In the genomic region with DNA sequence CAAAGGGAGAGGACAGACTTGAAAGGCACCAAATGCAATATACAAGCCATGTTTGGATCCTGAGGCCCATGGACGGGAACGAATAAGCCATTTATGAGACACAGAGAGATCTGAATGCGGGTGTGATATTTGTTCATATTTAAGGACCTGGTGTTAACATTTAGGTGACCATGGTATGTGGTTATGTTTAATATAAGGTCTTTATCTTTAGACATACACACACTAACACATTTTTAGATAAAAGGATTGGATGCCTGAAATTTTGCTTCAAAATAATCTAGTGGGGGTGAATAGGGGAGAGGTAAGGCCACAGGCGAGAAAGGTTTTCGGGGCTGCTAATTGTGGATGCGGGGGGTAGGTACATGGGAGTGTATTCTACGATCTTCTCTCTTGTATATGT, we compare ENCODE assay signal across 18 cellular contexts. TPM values are rescaled to one million over a fixed set of nuclear protein-coding genes. Genes with fewer than 3 reads are reported as not detected.
DNase-seq lines count a peak whose midpoint lies in the region; ATAC-seq and TF ChIP-seq lines count a peak whose summit lies in the region.
"Had no signal": no experiment of that assay in that cellular context is flagged by ENCODE, and none has a peak within 500 bp of the region (broad histone marks: within the 10 kb centered on the region; RNA-seq: fewer than 3 reads in every experiment).

No MANE protein-coding gene starts in this region.

- CTCF ChIA-PET in activated CD4-positive, alpha-beta T cell treated with anti-CD3 and anti-CD28 coated beads, Interleukin-2, amount 10 ng/mL, durations not matched to agents 7 days and 5 days (lab: Charles Lee) = no interaction called here

- H3K4me3 Mint-ChIP-seq in activated CD4-positive, alpha-beta T cell treated with anti-CD3 and anti-CD28 coated beads, Interleukin-2, amount 10 ng/mL, durations not matched to agents 7 days and 5 days = peak overlapping the region; percentile 52
- H3K4me3 Mint-ChIP-seq in activated naive CD8-positive, alpha-beta T cell treated with anti-CD3 and anti-CD28 coated beads, Interleukin-2, amount 10 ng/mL, durations not matched to agents 7 days and 5 days = peak overlapping the region; percentile 60

- H3K4me1 Mint-ChIP-seq in activated CD4-positive, alpha-beta T cell treated with anti-CD3 and anti-CD28 coated beads, Interleukin-2, amount 10 ng/mL, durations not matched to agents 7 days and 5 days = peaks cover 94% of the 10 kb centered on the region
- peaks cover 82% of the 10 kb centered on the region for H3K4me1 Mint-ChIP-seq in activated naive CD8-positive, alpha-beta T cell treated with anti-CD3 and anti-CD28 coated beads, Interleukin-2, amount 10 ng/mL, durations not matched to agents 7 days and 5 days

- H3K27me3 ChIP-seq in OCI-LY1 (ENCODE audit: insufficient read depth, low read length) = no peaks in the 10 kb centered on the region
- no peaks in the 10 kb centered on the region for H3K27me3 ChIP-seq in spleen (replicated peaks in 1 of 7)
- H3K27me3 ChIP-seq: hepatocyte, pancreas, upper lobe of left lung had no signal

- H3K9me2 ChIP-seq in OCI-LY1 (ENCODE audit: low read depth, low read length) = no peaks in the 10 kb centered on the region

- WGBS in spleen, 5 donors = 83 to 87% (median 85%) methylated on average over 7 of the region's 7 CpGs

- no peak for ATAC-seq in activated naive CD8-positive, alpha-beta T cell treated with anti-CD3 and anti-CD28 coated beads, Interleukin-2, amount 10 ng/mL, durations not matched to agents 7 days and 5 days (ENCODE audit: low read depth)
- no peak for ATAC-seq in GM19351 (IDR thresholded peaks at IDR 0.05; ENCODE audit: unreplicated experiment)
- ATAC-seq: A549, HCT116, mucosa of descending colon, pancreas had no signal

- H3K27me3 Mint-ChIP-seq in activated CD4-positive, alpha-beta T cell treated with anti-CD3 and anti-CD28 coated beads, Interleukin-2, amount 10 ng/mL, durations not matched to agents 7 days and 5 days = no peaks in the 10 kb centered on the region
- H3K27me3 Mint-ChIP-seq in activated naive CD8-positive, alpha-beta T cell treated with anti-CD3 and anti-CD28 coated beads, Interleukin-2, amount 10 ng/mL, durations not matched to agents 7 days and 5 days = no peaks in the 10 kb centered on the region

- peaks cover 90% of the 10 kb centered on the region for H3K36me3 Mint-ChIP-seq in activated CD4-positive, alpha-beta T cell treated with anti-CD3 and anti-CD28 coated beads, Interleukin-2, amount 10 ng/mL, durations not matched to agents 7 days and 5 days (ENCODE audit: low read depth)
- peaks cover 59% of the 10 kb centered on the region for H3K36me3 Mint-ChIP-seq in activated naive CD8-positive, alpha-beta T cell treated with anti-CD3 and anti-CD28 coated beads, Interleukin-2, amount 10 ng/mL, durations not matched to agents 7 days and 5 days

- H4K20me1 ChIP-seq in OCI-LY1 (ENCODE audit: insufficient read depth, low read length) = no peaks in the 10 kb centered on the region

- no peak overlapping the region; the same call in 1 of the 2 replicates for H3K4me2 ChIP-seq in OCI-LY1 (ENCODE audit: low read length)
- H3K4me2 ChIP-seq: A549, hepatocyte had no signal

- H3K4me3 ChIP-seq in OCI-LY1 (ENCODE audit: low read depth, low read length, poor library complexity, severe bottlenecking) (no peak overlapping the region), spleen (peak overlapping the region in 1 of 8 donors; percentile 64)
- H3K4me3 ChIP-seq: A549, hepatocyte, mucosa of descending colon, pancreas, upper lobe of left lung had no signal

- no peak for DNase-seq in activated CD4-positive, alpha-beta T cell treated with anti-CD3 and anti-CD28 coated beads, Interleukin-2, amount 10 ng/mL, durations not matched to agents 7 days and 5 days
- no peak for DNase-seq in activated CD4-positive, alpha-beta T cell treated with anti-CD3 and anti-CD28 coated beads for 4 hours
- no peak for DNase-seq in activated naive CD8-positive, alpha-beta T cell treated with anti-CD3 and anti-CD28 coated beads, Interleukin-2, amount 10 ng/mL, durations not matched to agents 7 days and 5 days
- DNase-seq in spleen = no peak
- DNase-seq in NCI-H524 treated with DMSO at 0.1 percent for 48 hours (lab: John Stamatoyannopoulos, UW) = no peak
- no peak for DNase-seq in NCI-H2029 (lab: John Stamatoyannopoulos, UW)
- DNase-seq: activated gamma-delta T cell treated with Interleukin-2 at 50 U/mL for 16 hours; stimulated activated CD4-positive, alpha-beta T cell treated with anti-CD3 and anti-CD28 coated beads, Interleukin-4, amount 100 ng/mL, for 4 hours; upper lobe of left lung had no signal

- H3K9me3 Mint-ChIP-seq in activated CD4-positive, alpha-beta T cell treated with anti-CD3 and anti-CD28 coated beads, Interleukin-2, amount 10 ng/mL, durations not matched to agents 7 days and 5 days = no peaks in the 10 kb centered on the region
- no peaks in the 10 kb centered on the region for H3K9me3 Mint-ChIP-seq in activated naive CD8-positive, alpha-beta T cell treated with anti-CD3 and anti-CD28 coated beads, Interleukin-2, amount 10 ng/mL, durations not matched to agents 7 days and 5 days

- POLR2A ChIA-PET in activated CD4-positive, alpha-beta T cell treated with anti-CD3 and anti-CD28 coated beads, Interleukin-2, amount 10 ng/mL, durations not matched to agents 7 days and 5 days (lab: Charles Lee) = no interaction called here
- POLR2A ChIA-PET in activated naive CD8-positive, alpha-beta T cell treated with anti-CD3 and anti-CD28 coated beads, Interleukin-2, amount 10 ng/mL, durations not matched to agents 7 days and 5 days (lab: Charles Lee) = interaction anchor here (1.5 to 15.1 kb wide), 2 partner anchors 10 to 27 kb away, joined by 3 to 637 read pairs; a partner anchor contains a TSS

- no peak overlapping the region; the same call in 1 of the 2 replicates for H3K9ac ChIP-seq in OCI-LY1 (ENCODE audit: low read length)

- H3K9me3 ChIP-seq in OCI-LY1 (ENCODE audit: low read length) (no peaks in the 10 kb centered on the region), spleen (no peaks in the 10 kb centered on the region)
- H3K9me3 ChIP-seq: A549, mucosa of descending colon, pancreas, upper lobe of left lung had no signal

- H3K36me3 ChIP-seq in OCI-LY1 (ENCODE audit: insufficient read depth, low read length) (peaks cover 59% of the 10 kb centered on the region), spleen (peaks cover 4 to 100% (median 47%) of the 10 kb centered on the region in 6 donors)

- no peak overlapping the region for H2AFZ ChIP-seq in OCI-LY1 (ENCODE audit: low read length)
- H2AFZ ChIP-seq: hepatocyte had no signal

- TF ChIP-seq CTCF in OCI-LY1 (IDR thresholded peaks at IDR 0.05; ENCODE audit: low read length) (no peak), spleen (IDR thresholded peaks at IDR 0.05 in 8 of 11, conservative IDR thresholded peaks at IDR 0.05 in 3 of 11) (no peak)

- peaks cover 4% of the 10 kb centered on the region; the same call in 1 of the 2 replicates for H3F3A ChIP-seq in OCI-LY1 (ENCODE audit: insufficient read depth, low read length)

- no peaks in the 10 kb centered on the region for H3K79me2 ChIP-seq in OCI-LY1 (ENCODE audit: insufficient read depth, low read length)

- H3K27ac ChIP-seq in OCI-LY1 (ENCODE audit: low read depth, low read length, poor library complexity, severe bottlenecking) (peak overlapping the region; percentile 99), spleen (peak overlapping the region in 7 of 8 donors; percentile 86 to 99 (median 96))
- H3K27ac ChIP-seq: A549, hepatocyte, pancreas had no signal

- intact Hi-C loops in spleen (cut with DNase I; ENCODE audit: low total_unique reads) = no loop called here

- peak overlapping the region; percentile 89 for H3K27ac Mint-ChIP-seq in activated CD4-positive, alpha-beta T cell treated with anti-CD3 and anti-CD28 coated beads, Interleukin-2, amount 10 ng/mL, durations not matched to agents 7 days and 5 days
- peak overlapping the region; percentile 87 for H3K27ac Mint-ChIP-seq in activated naive CD8-positive, alpha-beta T cell treated with anti-CD3 and anti-CD28 coated beads, Interleukin-2, amount 10 ng/mL, durations not matched to agents 7 days and 5 days

- TF ChIP-seq POLR2A in spleen (IDR thresholded peaks at IDR 0.05) = no peak

- H3K4me1 ChIP-seq in OCI-LY1 (ENCODE audit: insufficient read depth, low read length, severe bottlenecking) (peaks cover 54% of the 10 kb centered on the region), spleen (peaks cover 60 to 100% (median 96%) of the 10 kb centered on the region in 6 donors)
- H3K4me1 ChIP-seq: A549, pancreas had no signal

RNA-seq across cellular contexts. Expression of a gene that starts 12.4 kb away (rescaled TPM):
- 100 to 1,000 TPM; 300 to 364 TPM for total RNA-seq in activated CD4-positive, alpha-beta T cell treated with anti-CD3 and anti-CD28 coated beads, Interleukin-2, amount 10 ng/mL, durations not matched to agents 7 days and 5 days
- 100 to 1,000 TPM; 482 to 492 TPM for total RNA-seq in activated naive CD8-positive, alpha-beta T cell treated with anti-CD3 and anti-CD28 coated beads, Interleukin-2, amount 10 ng/mL, durations not matched to agents 7 days and 5 days
- 100 to 1,000 TPM; 198 to 324 (median 238) TPM for total RNA-seq in spleen
- polyA plus RNA-seq in spleen = 100 to 1,000 TPM in 2 of 3 donors, 10 to 100 TPM in 1; 92.9 to 129 (median 124) TPM

RNA-seq across cellular contexts. Expression of a gene that starts 45.7 kb away (rescaled TPM):
- not detected for total RNA-seq in activated CD4-positive, alpha-beta T cell treated with anti-CD3 and anti-CD28 coated beads, Interleukin-2, amount 10 ng/mL, durations not matched to agents 7 days and 5 days
- total RNA-seq in activated naive CD8-positive, alpha-beta T cell treated with anti-CD3 and anti-CD28 coated beads, Interleukin-2, amount 10 ng/mL, durations not matched to agents 7 days and 5 days = not detected
- total RNA-seq in spleen = under 1 TPM in 2 of 7 donors, not detected in 5; 0.57 to 0.93 TPM
- under 1 TPM in 2 of 3 donors, not detected in 1; 0.13 to 0.18 TPM for polyA plus RNA-seq in spleen
- total RNA-seq: bronchial epithelial cell; T-helper 1 cell treated with Interleukin-12 subunit alpha and Interleukin-12 subunit beta and Interleukin-4 antibody, amounts not matched to agents 30 ng/mL and 1 ng/mL, for 36 hours had no signal

RNA-seq across cellular contexts. Expression of a gene that starts 52.5 kb away (rescaled TPM):
- total RNA-seq in activated CD4-positive, alpha-beta T cell treated with anti-CD3 and anti-CD28 coated beads, Interleukin-2, amount 10 ng/mL, durations not matched to agents 7 days and 5 days = not detected
- total RNA-seq in activated naive CD8-positive, alpha-beta T cell treated with anti-CD3 and anti-CD28 coated beads, Interleukin-2, amount 10 ng/mL, durations not matched to agents 7 days and 5 days = not detected
- 10 to 100 TPM in 2 of 7 donors, 1 to 10 TPM in 4, under 1 TPM in 1; 0.95 to 13.6 (median 6.2) TPM for total RNA-seq in spleen
- polyA plus RNA-seq in spleen = 1 to 10 TPM in 2 of 3 donors, under 1 TPM in 1; 0.99 to 2.0 (median 1.7) TPM
- total RNA-seq: bronchial epithelial cell; T-helper 1 cell treated with Interleukin-12 subunit alpha and Interleukin-12 subunit beta and Interleukin-4 antibody, amounts not matched to agents 30 ng/mL and 1 ng/mL, for 36 hours had no signal
